9 cellular contexts compared by ENCODE assay signal in the genomic region with DNA sequence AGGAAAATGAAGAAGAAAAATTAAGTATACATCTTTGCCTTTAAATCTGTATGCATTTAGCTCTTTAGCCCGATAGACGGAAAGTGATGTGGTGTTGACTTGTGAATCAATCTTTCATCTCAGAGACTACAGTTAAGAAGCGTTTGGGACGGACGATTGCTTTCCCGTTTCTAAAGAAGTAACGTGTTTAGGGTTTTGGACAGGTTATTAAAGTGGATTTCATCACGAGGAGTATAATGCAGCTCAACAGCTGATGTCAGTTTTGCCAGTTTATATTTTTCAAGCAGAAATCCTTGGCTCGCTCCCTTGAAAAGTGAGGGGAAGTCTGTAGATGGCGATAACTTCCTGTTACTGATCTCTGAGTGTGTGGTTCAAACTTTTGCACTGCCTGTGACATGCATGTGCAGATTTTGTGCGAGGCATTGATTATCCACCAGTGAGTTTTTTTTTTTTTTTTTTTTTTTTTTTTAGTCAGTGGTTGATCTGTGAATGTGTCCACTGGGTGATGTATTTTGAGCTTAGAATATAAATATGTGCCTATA. TPM values are rescaled to one million over a fixed set of nuclear protein-coding genes. Genes with fewer than 3 reads are reported as not detected.
DNase-seq lines count a peak whose midpoint lies in the region; ATAC-seq lines count a peak whose summit lies in the region.
"Had no signal": no experiment of that assay in that cellular context is flagged by ENCODE, and none has a peak within 500 bp of the region (broad histone marks: within the 10 kb centered on the region; RNA-seq: fewer than 3 reads in every experiment).

No MANE protein-coding gene starts in this region.

- POLR2A ChIA-PET in T-cell (lab: Charles Lee): no interaction called here

- H3K9ac ChIP-seq in subcutaneous abdominal adipose tissue (ENCODE audit: low read length in 5 of 5): no peak overlapping the region

- no peak overlapping the region for H3K27ac ChIP-seq in subcutaneous abdominal adipose tissue (ENCODE audit: low read depth, low read length)

- no peaks in the 10 kb centered on the region for H3K36me3 ChIP-seq in subcutaneous abdominal adipose tissue (ENCODE audit: control insufficient read depth in 5 of 5, insufficient read depth in 5 of 5, low read length in 5 of 5)

- H3K27ac Mint-ChIP-seq in activated T-helper 17 cell treated with anti-CD3 and anti-CD28 coated beads, Interleukin-2, amount 50 U/mL, for 72 hours: no peak overlapping the region
- peak overlapping the region in 1 of 2 donors; percentile 40 for H3K27ac Mint-ChIP-seq in T-cell

- H3K9me3 Mint-ChIP-seq in activated T-helper 17 cell treated with anti-CD3 and anti-CD28 coated beads, Interleukin-2, amount 50 U/mL, for 72 hours: no peaks in the 10 kb centered on the region
- no peaks in the 10 kb centered on the region for H3K9me3 Mint-ChIP-seq in T-cell

- no peaks in the 10 kb centered on the region for H3K4me1 Mint-ChIP-seq in activated T-helper 17 cell treated with anti-CD3 and anti-CD28 coated beads, Interleukin-2, amount 50 U/mL, for 72 hours
- peaks cover 5 to 6% (median 5%) of the 10 kb centered on the region in 3 donors for H3K4me1 Mint-ChIP-seq in T-cell

- H3K27me3 Mint-ChIP-seq in activated T-helper 17 cell treated with anti-CD3 and anti-CD28 coated beads, Interleukin-2, amount 50 U/mL, for 72 hours: peaks cover 38% of the 10 kb centered on the region
- peaks cover 38 to 43% of the 10 kb centered on the region in 2 donors for H3K27me3 Mint-ChIP-seq in T-cell

- peak overlapping the region; percentile 12 for H3K4me3 Mint-ChIP-seq in activated T-helper 17 cell treated with anti-CD3 and anti-CD28 coated beads, Interleukin-2, amount 50 U/mL, for 72 hours
- peak overlapping the region in 1 of 3 donors; percentile 61 for H3K4me3 Mint-ChIP-seq in T-cell

- DNase-seq in NCI-H128 (lab: John Stamatoyannopoulos, UW; ENCODE audit: unreplicated experiment): peak; percentile 46
- peak; percentile 64 for DNase-seq in inferior parietal cortex (ENCODE audit: extremely low spot score)
- DNase-seq in T-cell: no peak
- no peak for DNase-seq in GDM1 (lab: John Stamatoyannopoulos, UW)
- no peak for DNase-seq in stimulated activated CD4-positive, alpha-beta T cell treated with anti-CD3 and anti-CD28 coated beads, Interleukin-4, amount 100 ng/mL, for 24 hours
- no peak for DNase-seq in activated effector memory CD4-positive, alpha-beta T cell treated with Interleukin-2 at 50 U/mL for 16 hours

- ATAC-seq in activated T-helper 17 cell treated with anti-CD3 and anti-CD28 coated beads, Interleukin-2, amount 50 U/mL, for 72 hours (replicated peaks): no peak
- ATAC-seq in T-cell (replicated peaks in 1 of 4): no peak

- H3K4me1 ChIP-seq in subcutaneous abdominal adipose tissue (ENCODE audit: control insufficient read depth in 5 of 5, insufficient read depth in 5 of 5, low read length in 5 of 5): peaks cover 0 to 20% (median 12%) of the 10 kb centered on the region in 5 donors

- no peaks in the 10 kb centered on the region for H3K9me3 ChIP-seq in subcutaneous abdominal adipose tissue (ENCODE audit: control insufficient read depth in 5 of 5, low read length in 5 of 5)

- peaks cover 5% of the 10 kb centered on the region for H3K36me3 Mint-ChIP-seq in activated T-helper 17 cell treated with anti-CD3 and anti-CD28 coated beads, Interleukin-2, amount 50 U/mL, for 72 hours (ENCODE audit: low read depth)
- no peaks in the 10 kb centered on the region for H3K36me3 Mint-ChIP-seq in T-cell

- CTCF ChIA-PET in T-cell (lab: Charles Lee): no interaction called here

- H3K4me3 ChIP-seq in subcutaneous abdominal adipose tissue (ENCODE audit: low read depth in 1 of 5, low read length in 5 of 5): peak overlapping the region; percentile 31 to 69 (median 47)

- peaks cover 0 to 30% (median 22%) of the 10 kb centered on the region in 5 donors for H3K27me3 ChIP-seq in subcutaneous abdominal adipose tissue (ENCODE audit: control insufficient read depth in 5 of 5, insufficient read depth in 4 of 5, low read length in 5 of 5)

RNA-seq across cellular contexts. Expression of gene ADCY2, which starts 1.1 kb away (rescaled TPM):
- total RNA-seq in activated T-helper 17 cell treated with anti-CD3 and anti-CD28 coated beads, Interleukin-2, amount 50 U/mL, for 72 hours: not detected
- total RNA-seq in T-cell: under 1 TPM in 2 of 5 donors, not detected in 3; 0.23 to 0.32 TPM
- total RNA-seq: pulmonary artery endothelial cell had no signal

Comparison
In these comparisons a context has a peak if more than half of its experiments do, and no peak if none do; other contexts are left out.
1. DNase-seq: peak in NCI-H128 (single experiment) and inferior parietal cortex (single experiment); none in T-cell (0 of 34), GDM1 (single experiment), stimulated activated CD4-positive, alpha-beta T cell treated with anti-CD3 and anti-CD28 coated beads, Interleukin-4, amount 100 ng/mL, for 24 hours (single experiment) and activated effector memory CD4-positive, alpha-beta T cell treated with Interleukin-2 at 50 U/mL for 16 hours (single experiment).